Comparison of ENCODE assay signal across 6 cellular contexts in genomic region chr4:74460833-74461232, GRCh38.
"Had no signal": no experiment of that assay in that cellular context is flagged by ENCODE, and none has a peak within 500 bp of the region (broad histone marks: within the 10 kb centered on the region; RNA-seq: fewer than 3 reads in every experiment).

No MANE protein-coding gene starts in this region.

- H3K4me1 Mint-ChIP-seq: IgD-negative memory B cell had no signal

- ATAC-seq: HepG2 had no signal

- DNase-seq: IMR-90, KBM-7 had no signal

- H3K36me3 Mint-ChIP-seq: IgD-negative memory B cell had no signal

- H3K4me3 Mint-ChIP-seq: IgD-negative memory B cell had no signal

- H3K27ac Mint-ChIP-seq: IgD-negative memory B cell had no signal

- FAIRE-seq: HepG2, HTR-8/SVneo had no signal

- H3K27ac ChIP-seq: HL-60 had no signal
